ENCODE assay signal across 16 cellular contexts in genomic region chr11:11701070-11701469, GRCh38.
DNase-seq lines count a peak whose midpoint lies in the region; ATAC-seq and TF ChIP-seq lines count a peak whose summit lies in the region.
"Had no signal": no experiment of that assay in that cellular context is flagged by ENCODE, and none has a peak within 500 bp of the region (broad histone marks: within the 10 kb centered on the region; RNA-seq: fewer than 3 reads in every experiment).

No MANE protein-coding gene starts in this region.

- H3K4me1 Mint-ChIP-seq in activated CD4-positive, alpha-beta T cell treated with anti-CD3 and anti-CD28 coated beads, Interleukin-2, amount 10 ng/mL, durations not matched to agents 24 days and 14 days = no peaks in the 10 kb centered on the region
- H3K4me1 Mint-ChIP-seq: mesothelial cell of epicardium had no signal

- no peak overlapping the region for H3K4me3 ChIP-seq in AG10803 (ENCODE audit: low read length)
- H3K4me3 ChIP-seq in heart right ventricle = no peak overlapping the region
- H3K4me3 ChIP-seq: adrenal gland, GM12878, SJCRH30 had no signal

- no peaks in the 10 kb centered on the region for H3K27me3 ChIP-seq in heart right ventricle
- H3K27me3 ChIP-seq: adrenal gland, SJCRH30 had no signal

- in situ Hi-C loops in GM13976 (cut with MboI; ENCODE audit: low sequenced_read_pairs, unreplicated experiment) = no loop called here

- H3K36me3 Mint-ChIP-seq in activated CD4-positive, alpha-beta T cell treated with anti-CD3 and anti-CD28 coated beads, Interleukin-2, amount 10 ng/mL, durations not matched to agents 24 days and 14 days (ENCODE audit: low read depth) = no peaks in the 10 kb centered on the region
- H3K36me3 Mint-ChIP-seq: mesothelial cell of epicardium had no signal

- H3K27me3 Mint-ChIP-seq in activated CD4-positive, alpha-beta T cell treated with anti-CD3 and anti-CD28 coated beads, Interleukin-2, amount 10 ng/mL, durations not matched to agents 24 days and 14 days = peaks cover 6% of the 10 kb centered on the region

- 36 to 42% methylated on average over 4 of the region's 4 CpGs for WGBS in heart right ventricle, 2 donors

- DNase-seq in AG10803 (ENCODE audit: low read depth) (peak; percentile 40), HPDE6-E6E7 (ENCODE audit: extremely low spot score) (peak; percentile 4), astrocyte of the hippocampus (ENCODE audit: low read depth, low spot score) (peak; percentile 16), heart right ventricle (peak in 1 of 2 donors; percentile 16), GM13976 (ENCODE audit: low spot score) (no peak), NCI-H2196 (lab: John Stamatoyannopoulos, UW; ENCODE audit: unreplicated experiment) (no peak), Kasumi-1 (lab: John Stamatoyannopoulos, UW) (no peak)
- no peak for DNase-seq in activated CD4-positive, alpha-beta T cell treated with anti-CD3 and anti-CD28 coated beads, Interleukin-2, amount 10 ng/mL, durations not matched to agents 24 days and 14 days
- DNase-seq: activated CD4-positive, alpha-beta T cell treated with anti-CD3 and anti-CD28 coated beads, Interleukin-2, amount 50 U/mL, for 48 hours; adrenal gland; DMS53; NK-92 treated with Interleukin-12 subunit alpha and Interleukin-12 subunit beta, amount 100 ng/mL, for 24 hours had no signal

- intact Hi-C loops in heart right ventricle (cut with DNase I) = no loop called here
- intact Hi-C loops in activated CD4-positive, alpha-beta T cell treated with anti-CD3 and anti-CD28 coated beads, Interleukin-2, amount 10 ng/mL, durations not matched to agents 24 days and 14 days (cut with micrococcal nuclease) = no loop called here

- peak; percentile 63 to 95 (median 86) for ATAC-seq in heart right ventricle
- ATAC-seq: GM12878 had no signal

- no peaks in the 10 kb centered on the region for H3K36me3 ChIP-seq in heart right ventricle
- H3K36me3 ChIP-seq: adrenal gland, SJCRH30 had no signal

- H3K27ac Mint-ChIP-seq in activated CD4-positive, alpha-beta T cell treated with anti-CD3 and anti-CD28 coated beads, Interleukin-2, amount 10 ng/mL, durations not matched to agents 24 days and 14 days = no peak overlapping the region
- H3K27ac Mint-ChIP-seq: activated T-helper 1 cell treated with anti-CD3 and anti-CD28 coated beads, Interleukin-12 subunit alpha, Interleukin-12 subunit beta, Interleukin-2, Interleukin-4 antibody, amounts not matched to agents 30 ng/mL and 10 ng/mL and 1 ng/mL, durations not matched to agents 14 hours and 24 hours and 36 hours; mesothelial cell of epicardium had no signal

- no peak overlapping the region for H3K27ac ChIP-seq in heart right ventricle
- H3K27ac ChIP-seq: adrenal gland, SJCRH30 had no signal

- H3K9me3 Mint-ChIP-seq in activated CD4-positive, alpha-beta T cell treated with anti-CD3 and anti-CD28 coated beads, Interleukin-2, amount 10 ng/mL, durations not matched to agents 24 days and 14 days = no peaks in the 10 kb centered on the region
- H3K9me3 Mint-ChIP-seq: activated T-helper 1 cell treated with anti-CD3 and anti-CD28 coated beads, Interleukin-12 subunit alpha, Interleukin-12 subunit beta, Interleukin-2, Interleukin-4 antibody, amounts not matched to agents 30 ng/mL and 10 ng/mL and 1 ng/mL, durations not matched to agents 14 hours and 24 hours and 36 hours had no signal

- no peaks in the 10 kb centered on the region for H3K9me3 ChIP-seq in heart right ventricle
- H3K9me3 ChIP-seq: adrenal gland, SJCRH30 had no signal

- H3K4me3 Mint-ChIP-seq in activated CD4-positive, alpha-beta T cell treated with anti-CD3 and anti-CD28 coated beads, Interleukin-2, amount 10 ng/mL, durations not matched to agents 24 days and 14 days = no peak overlapping the region
- H3K4me3 Mint-ChIP-seq: activated T-helper 1 cell treated with anti-CD3 and anti-CD28 coated beads, Interleukin-12 subunit alpha, Interleukin-12 subunit beta, Interleukin-2, Interleukin-4 antibody, amounts not matched to agents 30 ng/mL and 10 ng/mL and 1 ng/mL, durations not matched to agents 14 hours and 24 hours and 36 hours; mesothelial cell of epicardium had no signal

- TF ChIP-seq CTCF in AG10803 (conservative IDR thresholded peaks at IDR 0.05; ENCODE audit: low read length) (no peak), heart right ventricle (IDR thresholded peaks at IDR 0.05) (peak in 3 of 9 donors; percentile 20 to 34 (median 24)), GM13976 (IDR thresholded peaks at IDR 0.05; ENCODE audit: borderline replicate concordance, control extremely low read depth, extremely low read depth, insufficient read depth, missing control alignments) (no peak)

- peaks cover 0 to 6% (median 0%) of the 10 kb centered on the region in 9 donors for H3K4me1 ChIP-seq in heart right ventricle
- H3K4me1 ChIP-seq: adrenal gland had no signal

Comparison
In these comparisons a context has a peak if more than half of its experiments do, and no peak if none do; other contexts are left out.
1. DNase-seq: peak in AG10803 (single experiment), HPDE6-E6E7 (single experiment) and astrocyte of the hippocampus (single experiment); none in activated CD4-positive, alpha-beta T cell treated with anti-CD3 and anti-CD28 coated beads, Interleukin-2, amount 10 ng/mL, durations not matched to agents 24 days and 14 days (single experiment), GM13976 (single experiment), NCI-H2196 (single experiment) and Kasumi-1 (0 of 2).